ENCODE assay signal across 11 cellular contexts in genomic region chr10:16832351-16833080, GRCh38. TPM values are rescaled to one million over a fixed set of nuclear protein-coding genes. Genes with fewer than 3 reads are reported as not detected.
DNase-seq lines count a peak whose midpoint lies in the region; ATAC-seq and TF ChIP-seq lines count a peak whose summit lies in the region.
"Had no signal": no experiment of that assay in that cellular context is flagged by ENCODE, and none has a peak within 500 bp of the region (broad histone marks: within the 10 kb centered on the region; RNA-seq: fewer than 3 reads in every experiment).

No MANE protein-coding gene starts in this region.

- DNase-seq in H4 (ENCODE audit: low spot score) = peak; percentile 75
- peak; percentile 96 for DNase-seq in astrocyte of the spinal cord (ENCODE audit: low read depth, low spot score)
- peak; percentile 77 for DNase-seq in hepatic stellate cell (ENCODE audit: low spot score)
- DNase-seq in suprapubic skin (ENCODE audit: low spot score in 2 of 2) = no peak
- DNase-seq in natural killer cell treated with Interleukin-12 subunit alpha and Interleukin-12 subunit beta and Interleukin-15 and Interleukin-18, amount 100 ng/mL, for 72 hours (ENCODE audit: low spot score) = no peak
- DNase-seq: NCI-H2171, nucleus accumbens had no signal

- peaks cover 10% of the 10 kb centered on the region for H3K4me1 ChIP-seq in suprapubic skin

- no peak overlapping the region for H3K27ac Mint-ChIP-seq in natural killer cell treated with Interleukin-12 subunit alpha and Interleukin-12 subunit beta and Interleukin-15 and Interleukin-18, amount 100 ng/mL, for 72 hours
- H3K27ac Mint-ChIP-seq: type B pancreatic cell had no signal

- H3K27me3 ChIP-seq in suprapubic skin = no peaks in the 10 kb centered on the region

- H3K4me3 ChIP-seq in astrocyte of the spinal cord (ENCODE audit: low read depth, low read length) (no peak overlapping the region), suprapubic skin (no peak overlapping the region)

- H3K36me3 ChIP-seq in suprapubic skin = no peaks in the 10 kb centered on the region

- no peak for TF ChIP-seq EP300 in suprapubic skin (IDR thresholded peaks at IDR 0.05)

- no peak for ATAC-seq in HG03139 (IDR thresholded peaks at IDR 0.05; ENCODE audit: unreplicated experiment)
- ATAC-seq in GM19467 (IDR thresholded peaks at IDR 0.05; ENCODE audit: unreplicated experiment) = no peak
- no peak for ATAC-seq in natural killer cell treated with Interleukin-12 subunit alpha and Interleukin-12 subunit beta and Interleukin-15 and Interleukin-18, amount 100 ng/mL, for 72 hours
- no peak for ATAC-seq in HG02623 (IDR thresholded peaks at IDR 0.05; ENCODE audit: unreplicated experiment)

- no peak for TF ChIP-seq POLR2A in suprapubic skin (IDR thresholded peaks at IDR 0.05)

- TF ChIP-seq CTCF in astrocyte of the spinal cord (IDR thresholded peaks at IDR 0.05; ENCODE audit: low read depth, low read length) (no peak), suprapubic skin (IDR thresholded peaks at IDR 0.05) (no peak)

- no peak overlapping the region for H3K4me3 Mint-ChIP-seq in natural killer cell treated with Interleukin-12 subunit alpha and Interleukin-12 subunit beta and Interleukin-15 and Interleukin-18, amount 100 ng/mL, for 72 hours
- H3K4me3 Mint-ChIP-seq: type B pancreatic cell had no signal

- H3K27ac ChIP-seq in suprapubic skin = peak overlapping the region; percentile 73

- no peaks in the 10 kb centered on the region for H3K36me3 Mint-ChIP-seq in natural killer cell treated with Interleukin-12 subunit alpha and Interleukin-12 subunit beta and Interleukin-15 and Interleukin-18, amount 100 ng/mL, for 72 hours
- H3K36me3 Mint-ChIP-seq: type B pancreatic cell had no signal

- in situ Hi-C loops in astrocyte of the spinal cord (cut with HindIII; ENCODE audit: low sequenced_read_pairs) = no loop called here

- H3K27me3 Mint-ChIP-seq in natural killer cell treated with Interleukin-12 subunit alpha and Interleukin-12 subunit beta and Interleukin-15 and Interleukin-18, amount 100 ng/mL, for 72 hours = peaks cover 0 to 3% of the 10 kb centered on the region in 2 donors

- H3K9me3 ChIP-seq in suprapubic skin = no peaks in the 10 kb centered on the region

- 55% methylated on average over 11 of the region's 11 CpGs for WGBS in suprapubic skin

- peaks cover 12 to 13% of the 10 kb centered on the region in 2 donors for H3K4me1 Mint-ChIP-seq in natural killer cell treated with Interleukin-12 subunit alpha and Interleukin-12 subunit beta and Interleukin-15 and Interleukin-18, amount 100 ng/mL, for 72 hours (ENCODE audit: low read depth in 2 of 2)

- no peaks in the 10 kb centered on the region for H3K9me3 Mint-ChIP-seq in natural killer cell treated with Interleukin-12 subunit alpha and Interleukin-12 subunit beta and Interleukin-15 and Interleukin-18, amount 100 ng/mL, for 72 hours

RNA-seq across cellular contexts. Expression of gene RSU1, which starts 15.3 kb away (rescaled TPM):
- total RNA-seq in H4 (2014; rRNA removed; shearing (Covaris generic)) = 36.6 and 44.1 TPM in 2 replicates
- total RNA-seq in suprapubic skin = 10 to 100 TPM; 41.4 to 58.7 (median 57.4) TPM
- 100 to 1,000 TPM; 108 to 200 TPM for total RNA-seq in natural killer cell treated with Interleukin-12 subunit alpha and Interleukin-12 subunit beta and Interleukin-15 and Interleukin-18, amount 100 ng/mL, for 72 hours

Comparison
In these comparisons a context has a peak if more than half of its experiments do, and no peak if none do; other contexts are left out.
1. DNase-seq: peak in H4 (single experiment), astrocyte of the spinal cord (single experiment) and hepatic stellate cell (single experiment); none in suprapubic skin (0 of 2) and natural killer cell treated with Interleukin-12 subunit alpha and Interleukin-12 subunit beta and Interleukin-15 and Interleukin-18, amount 100 ng/mL, for 72 hours (single experiment).